Comparison of ENCODE assay signal across 8 cellular contexts in genomic region chr9:32526707-32527048, GRCh38. TPM values are rescaled to one million over a fixed set of nuclear protein-coding genes. Genes with fewer than 3 reads are reported as not detected.
DNase-seq lines count a peak whose midpoint lies in the region; ATAC-seq, FAIRE-seq and TF ChIP-seq lines count a peak whose summit lies in the region.

No MANE protein-coding gene starts in this region.

- H3K36me3 Mint-ChIP-seq in activated CD4-positive, alpha-beta T cell treated with anti-CD3 and anti-CD28 coated beads, Interleukin-2, amount 10 ng/mL, durations not matched to agents 7 days and 5 days (ENCODE audit: low read depth) = peaks cover 37% of the 10 kb centered on the region

- H3K4me3 ChIP-seq in adrenal gland (peak overlapping the region in 2 of 4 donors; percentile 69 to 72), HepG2 (replicated peaks in 1 of 3; ENCODE audit: insufficient read depth in 1 of 3, low read depth in 2 of 3, low read length in 3 of 3) (peak overlapping the region; percentile 80 to 86 (median 82)), thoracic aorta (peak overlapping the region; percentile 85)

- no peak for TF ChIP-seq EP300 in HepG2 (IDR thresholded peaks at IDR 0.05; ENCODE audit: low read depth in 2 of 2, low read length in 2 of 2)
- TF ChIP-seq EP300 in HepG2 (CRISPR knock-in tag; IDR thresholded peaks at IDR 0.05; ENCODE audit: borderline replicate concordance) = no peak

- peak overlapping the region; percentile 93 for H3K4me3 Mint-ChIP-seq in activated CD4-positive, alpha-beta T cell treated with anti-CD3 and anti-CD28 coated beads, Interleukin-2, amount 10 ng/mL, durations not matched to agents 7 days and 5 days

- H3K27me3 Mint-ChIP-seq in activated CD4-positive, alpha-beta T cell treated with anti-CD3 and anti-CD28 coated beads, Interleukin-2, amount 10 ng/mL, durations not matched to agents 7 days and 5 days = no peaks in the 10 kb centered on the region

- intact Hi-C loops in adrenal gland (cut with DNase I) (no loop called here), HepG2 (cut with micrococcal nuclease; ENCODE audit: unreplicated experiment) (loop anchor here (1.0 kb wide), 5 partner anchors 39 to 147 kb away; no protein-coding TSS in a partner anchor)

- TF ChIP-seq CTCF in adrenal gland (IDR thresholded peaks at IDR 0.05) = no peak
- no peak for TF ChIP-seq CTCF in HepG2 (CRISPR knock-in tag; IDR thresholded peaks at IDR 0.05)
- no peak for TF ChIP-seq CTCF in thoracic aorta (IDR thresholded peaks at IDR 0.05)

- no peaks in the 10 kb centered on the region for H3K27me3 ChIP-seq in adrenal gland
- no peaks in the 10 kb centered on the region; a peak in 1 of 5 replicates for H3K27me3 ChIP-seq in HepG2 (ENCODE audit: control insufficient read depth in 1 of 2, insufficient read depth in 2 of 2, low read length in 2 of 2)
- H3K27me3 ChIP-seq in thoracic aorta (replicated peaks; ENCODE audit: insufficient read depth) = no peaks in the 10 kb centered on the region

- no peak for ATAC-seq in HepG2
- ATAC-seq in thoracic aorta (ENCODE audit: insufficient number of reproducible peaks, low FRiP score, low read depth) = no peak
- no peak for ATAC-seq in HG02759 (IDR thresholded peaks at IDR 0.05; ENCODE audit: unreplicated experiment)

- in situ Hi-C loops in HepG2 (cut with HindIII; ENCODE audit: extremely low pct_ligation_motif_present, low pct_unique_long_range_greater_than_20kb) = loop anchor here (5.0 kb wide), 1 partner anchor 144 kb away; the partner anchor contains the start of gene ACO1

- H3K4me1 Mint-ChIP-seq in activated CD4-positive, alpha-beta T cell treated with anti-CD3 and anti-CD28 coated beads, Interleukin-2, amount 10 ng/mL, durations not matched to agents 7 days and 5 days = peaks cover 48% of the 10 kb centered on the region

- H3K36me3 ChIP-seq in adrenal gland (replicated peaks in 1 of 2) (no peaks in the 10 kb centered on the region), HepG2 (replicated peaks in 1 of 2; ENCODE audit: control insufficient read depth in 1 of 2, insufficient read depth in 2 of 2, low read length in 2 of 2) (no peaks in the 10 kb centered on the region), thoracic aorta (no peaks in the 10 kb centered on the region)

- H2AFZ ChIP-seq in HepG2 (ENCODE audit: low read length) = no peak overlapping the region

- no peaks in the 10 kb centered on the region for H3K9me3 ChIP-seq in adrenal gland (replicated peaks in 1 of 3)
- H3K9me3 ChIP-seq in HepG2 (ENCODE audit: low read length) = no peaks in the 10 kb centered on the region
- no peaks in the 10 kb centered on the region for H3K9me3 ChIP-seq in thoracic aorta

- FAIRE-seq in HepG2 (lab: Jason Lieb, UNC) = no peak

- H3K9me3 Mint-ChIP-seq in activated CD4-positive, alpha-beta T cell treated with anti-CD3 and anti-CD28 coated beads, Interleukin-2, amount 10 ng/mL, durations not matched to agents 7 days and 5 days = peaks cover 19% of the 10 kb centered on the region

- H3K79me2 ChIP-seq in HepG2 (ENCODE audit: insufficient read depth, low read length) = peaks cover 6% of the 10 kb centered on the region

- POLR2A ChIA-PET in activated CD4-positive, alpha-beta T cell treated with anti-CD3 and anti-CD28 coated beads, Interleukin-2, amount 10 ng/mL, durations not matched to agents 7 days and 5 days (lab: Charles Lee) = interaction anchor here (0.6 to 2.5 kb wide), 2 partner anchors 21 to 24 kb away, joined by 3 to 7 read pairs; no protein-coding TSS in a partner anchor
- POLR2A ChIA-PET in HepG2 (lab: Yijun Ruan, JAX) = interaction anchor here (1.0 to 2.8 kb wide), 12 partner anchors 16 to 498 kb away, joined by 4 to 43 read pairs (median 11); partner anchors contain the start of genes ACO1, DNAJA1, NDUFB6 and SMIM27

- no peak for TF ChIP-seq RAD21 in HepG2 (CRISPR knock-in tag; IDR thresholded peaks at IDR 0.05)

- H3K4me2 ChIP-seq in HepG2 (ENCODE audit: low read depth, low read length) = peak overlapping the region; percentile 59

- no TSS peak for BruUV-seq in HepG2 (replicated peaks; lab: Mats Ljungman, UMichigan)

- H3K9ac ChIP-seq in HepG2 (ENCODE audit: insufficient read depth, low read depth, low read length) = peak overlapping the region; percentile 76

- peak overlapping the region; percentile 96 for H3K27ac Mint-ChIP-seq in activated CD4-positive, alpha-beta T cell treated with anti-CD3 and anti-CD28 coated beads, Interleukin-2, amount 10 ng/mL, durations not matched to agents 7 days and 5 days

- no peak for DNase-seq in activated CD4-positive, alpha-beta T cell treated with anti-CD3 and anti-CD28 coated beads, Interleukin-2, amount 10 ng/mL, durations not matched to agents 7 days and 5 days
- DNase-seq in activated CD4-positive, alpha-beta T cell treated with anti-CD3 and anti-CD28 coated beads, Interleukin-2, amount 50 U/mL, for 4 hours = no peak
- DNase-seq in adrenal gland (no peak), HepG2 (ENCODE audit: low spot score) (no peak), thoracic aorta (ENCODE audit: low spot score) (no peak), mesenteric fat pad (ENCODE audit: low spot score) (no peak), dermis blood vessel endothelial cell (no peak)

- 11 to 15% (median 13%) methylated on average over 2 of the region's 2 CpGs for WGBS in adrenal gland, 4 donors
- 4% methylated on average over 2 of the region's 2 CpGs for WGBS in HepG2 (ENCODE audit: low lambda C conversion rate)

- CTCF ChIA-PET in activated CD4-positive, alpha-beta T cell treated with anti-CD3 and anti-CD28 coated beads, Interleukin-2, amount 10 ng/mL, durations not matched to agents 7 days and 5 days (lab: Charles Lee) = interaction anchor here (0.6 to 2.6 kb wide), 14 partner anchors 10 to 1101 kb away, joined by 3 to 13 read pairs (median 4); partner anchors contain the start of genes NDUFB6 and TOPORS
- CTCF ChIA-PET in HepG2 (lab: Yijun Ruan, JAX; ENCODE audit: low intra/inter-chr PET ratio, low total read pairs) = interaction anchor here (3.4 kb wide), 1 partner anchor 148 kb away, joined by 33 read pairs; no protein-coding TSS in a partner anchor

- no peaks in the 10 kb centered on the region for H4K20me1 ChIP-seq in HepG2 (ENCODE audit: insufficient read depth, low read length)

- no peak for TF ChIP-seq POLR2A in adrenal gland (IDR thresholded peaks at IDR 0.05)
- TF ChIP-seq POLR2A in HepG2 (IDR thresholded peaks at IDR 0.05; ENCODE audit: insufficient read depth in 1 of 2, low read depth in 2 of 2, low read length in 2 of 2) = no peak

- H3K4me1 ChIP-seq in adrenal gland (replicated peaks in 1 of 2) (peaks cover 5 to 20% of the 10 kb centered on the region in 2 donors), HepG2 (ENCODE audit: insufficient read depth, low read length) (peaks cover 39% of the 10 kb centered on the region), thoracic aorta (ENCODE audit: control insufficient read depth in 1 of 2, low read depth in 2 of 2) (peaks cover 24 to 32% of the 10 kb centered on the region in 2 donors)

- H3K27ac ChIP-seq in adrenal gland (peak overlapping the region in 4 of 5 donors; percentile 82 to 90 (median 87)), HepG2 (ENCODE audit: extremely low read length, insufficient read depth, low read length) (peak overlapping the region; percentile 75), thoracic aorta (peak overlapping the region; percentile 73 to 78)

RNA-seq across cellular contexts. Expression of gene RIGI, which starts 0.7 kb away (rescaled TPM):
- 10 to 100 TPM; 26.9 to 28.5 TPM for total RNA-seq in activated CD4-positive, alpha-beta T cell treated with anti-CD3 and anti-CD28 coated beads, Interleukin-2, amount 10 ng/mL, durations not matched to agents 7 days and 5 days
- total RNA-seq in adrenal gland (10 to 100 TPM in 2 of 8 donors, 1 to 10 TPM in 6; 6.3 to 13.2 (median 7.9) TPM), HepG2 (2016; rRNA removed; fragmentation: Illumina TruSeq; extraction: Trizol) (8.2 and 12.2 TPM in 2 replicates), thoracic aorta (10 to 100 TPM; 16.9 to 22.1 TPM), mesenteric fat pad (11.0 TPM), dermis blood vessel endothelial cell (30.3 TPM in 2 replicates)
- polyA plus RNA-seq in adrenal gland (10 to 100 TPM in 1 of 3 donors, 1 to 10 TPM in 2; 4.4 to 10.9 (median 4.8) TPM), HepG2 (2011; rRNA removed) (2.4 and 3.0 TPM in 2 replicates)
- 0.91 and 1.3 TPM in 2 replicates for total RNA-seq in HepG2 (2016; cell fraction: cytosol; rRNA removed; fragmentation: Illumina TruSeq; extraction: Trizol; ENCODE audit: low read depth)
- 8.1 and 11.7 TPM in 2 replicates for total RNA-seq in HepG2 (2016; cell fraction: insoluble cytoplasmic fraction; rRNA removed; fragmentation: Illumina TruSeq; extraction: Trizol)
- 2.6 and 3.2 TPM in 2 replicates for total RNA-seq in HepG2 (2016; cell fraction: membrane; rRNA removed; fragmentation: Illumina TruSeq; extraction: Trizol)
- 8.1 and 8.4 TPM in 2 replicates for total RNA-seq in HepG2 (2016; cell fraction: nucleus; rRNA removed; fragmentation: Illumina TruSeq; extraction: Trizol)
- 1.1 and 1.9 TPM in 2 replicates for polyA plus RNA-seq in HepG2 (2011; cell fraction: cytosol; rRNA removed)
- polyA plus RNA-seq in HepG2 (2011; cell fraction: nucleus; rRNA removed) = 2.3 and 3.2 TPM in 2 replicates
- polyA plus RNA-seq in HepG2 (2012) = 3.1 and 3.3 TPM in 2 replicates
- polyA plus RNA-seq in HepG2 (2016; cell fraction: cytosol; fragmentation: Illumina TruSeq; extraction: Trizol; ENCODE audit: low read depth) = 0.42 and 0.43 TPM in 2 replicates
- 5.9 and 6.7 TPM in 2 replicates for polyA plus RNA-seq in HepG2 (2016; cell fraction: insoluble cytoplasmic fraction; fragmentation: Illumina TruSeq; extraction: Trizol; ENCODE audit: low read depth)
- 0.74 and 0.97 TPM in 2 replicates for polyA plus RNA-seq in HepG2 (2016; cell fraction: membrane; fragmentation: Illumina TruSeq; extraction: Trizol; ENCODE audit: low read depth)
- polyA plus RNA-seq in HepG2 (2016; cell fraction: nucleus; fragmentation: Illumina TruSeq; extraction: Trizol; ENCODE audit: insufficient read depth, low read depth) = 5.9 and 6.0 TPM in 2 replicates
- polyA minus RNA-seq in HepG2 (2011; rRNA and poly(A)+ RNA removed; ENCODE audit: low replicate concordance) = 0.75 and 1.6 TPM in 2 replicates
- 1.9 and 2.4 TPM in 2 replicates for polyA minus RNA-seq in HepG2 (2011; cell fraction: cytosol; rRNA and poly(A)+ RNA removed)
- polyA minus RNA-seq in HepG2 (2011; cell fraction: nucleus; rRNA and poly(A)+ RNA removed) = 8.5 and 11.7 TPM in 2 replicates

RNA-seq across cellular contexts. Expression of gene SMIM27, which starts 25.4 kb away (rescaled TPM):
- 10 to 100 TPM; 17.1 to 20.0 TPM for total RNA-seq in activated CD4-positive, alpha-beta T cell treated with anti-CD3 and anti-CD28 coated beads, Interleukin-2, amount 10 ng/mL, durations not matched to agents 7 days and 5 days
- total RNA-seq in adrenal gland (10 to 100 TPM in 5 of 8 donors, 1 to 10 TPM in 3; 2.6 to 34.3 (median 18.3) TPM), HepG2 (2016; rRNA removed; fragmentation: Illumina TruSeq; extraction: Trizol) (13.3 and 17.9 TPM in 2 replicates), thoracic aorta (1 to 10 TPM; 4.1 to 4.6 TPM), mesenteric fat pad (8.1 TPM), dermis blood vessel endothelial cell (1.3 and 2.6 TPM in 2 replicates)
- polyA plus RNA-seq in adrenal gland (10 to 100 TPM; 16.4 to 17.4 (median 17.2) TPM), HepG2 (2011; rRNA removed) (19.0 and 22.5 TPM in 2 replicates)
- total RNA-seq in HepG2 (2016; cell fraction: cytosol; rRNA removed; fragmentation: Illumina TruSeq; extraction: Trizol; ENCODE audit: low read depth) = 75.6 and 99.3 TPM in 2 replicates
- total RNA-seq in HepG2 (2016; cell fraction: insoluble cytoplasmic fraction; rRNA removed; fragmentation: Illumina TruSeq; extraction: Trizol) = 15.4 and 19.6 TPM in 2 replicates
- total RNA-seq in HepG2 (2016; cell fraction: membrane; rRNA removed; fragmentation: Illumina TruSeq; extraction: Trizol) = 37.2 and 52.4 TPM in 2 replicates
- total RNA-seq in HepG2 (2016; cell fraction: nucleus; rRNA removed; fragmentation: Illumina TruSeq; extraction: Trizol) = 8.6 and 10.5 TPM in 2 replicates
- polyA plus RNA-seq in HepG2 (2011; cell fraction: cytosol; rRNA removed) = 3.6 and 3.7 TPM in 2 replicates
- 2.2 and 2.6 TPM in 2 replicates for polyA plus RNA-seq in HepG2 (2011; cell fraction: nucleus; rRNA removed)
- polyA plus RNA-seq in HepG2 (2012) = 23.4 and 24.0 TPM in 2 replicates
- polyA plus RNA-seq in HepG2 (2016; cell fraction: cytosol; fragmentation: Illumina TruSeq; extraction: Trizol; ENCODE audit: low read depth) = 83.9 and 98.8 TPM in 2 replicates
- polyA plus RNA-seq in HepG2 (2016; cell fraction: insoluble cytoplasmic fraction; fragmentation: Illumina TruSeq; extraction: Trizol; ENCODE audit: low read depth) = 14.9 and 15.5 TPM in 2 replicates
- polyA plus RNA-seq in HepG2 (2016; cell fraction: membrane; fragmentation: Illumina TruSeq; extraction: Trizol; ENCODE audit: low read depth) = 31.9 and 41.5 TPM in 2 replicates
- polyA plus RNA-seq in HepG2 (2016; cell fraction: nucleus; fragmentation: Illumina TruSeq; extraction: Trizol; ENCODE audit: insufficient read depth, low read depth) = 11.4 and 12.7 TPM in 2 replicates
- 5.2 and 6.4 TPM in 2 replicates for polyA minus RNA-seq in HepG2 (2011; rRNA and poly(A)+ RNA removed; ENCODE audit: low replicate concordance)
- 3.5 TPM in 1 of 2 replicates, not detected in the other for polyA minus RNA-seq in HepG2 (2011; cell fraction: cytosol; rRNA and poly(A)+ RNA removed)
- polyA minus RNA-seq in HepG2 (2011; cell fraction: nucleus; rRNA and poly(A)+ RNA removed) = 4.6 and 4.9 TPM in 2 replicates

RNA-seq across cellular contexts. Expression of gene TOPORS, which starts 25.7 kb away (rescaled TPM):
- 10 to 100 TPM; 12.7 to 15.1 TPM for total RNA-seq in activated CD4-positive, alpha-beta T cell treated with anti-CD3 and anti-CD28 coated beads, Interleukin-2, amount 10 ng/mL, durations not matched to agents 7 days and 5 days
- total RNA-seq in adrenal gland (10 to 100 TPM; 12.5 to 20.9 (median 15.9) TPM), HepG2 (2016; rRNA removed; fragmentation: Illumina TruSeq; extraction: Trizol) (19.6 and 28.8 TPM in 2 replicates), thoracic aorta (10 to 100 TPM; 11.8 to 30.8 TPM), mesenteric fat pad (13.2 TPM), dermis blood vessel endothelial cell (39.6 and 53.3 TPM in 2 replicates)
- polyA plus RNA-seq in adrenal gland (10 to 100 TPM in 1 of 3 donors, 1 to 10 TPM in 2; 7.6 to 24.7 (median 9.8) TPM), HepG2 (2011; rRNA removed) (6.1 and 6.8 TPM in 2 replicates)
- total RNA-seq in HepG2 (2016; cell fraction: cytosol; rRNA removed; fragmentation: Illumina TruSeq; extraction: Trizol; ENCODE audit: low read depth) = 1.3 and 1.6 TPM in 2 replicates
- total RNA-seq in HepG2 (2016; cell fraction: insoluble cytoplasmic fraction; rRNA removed; fragmentation: Illumina TruSeq; extraction: Trizol) = 19.8 and 28.1 TPM in 2 replicates
- total RNA-seq in HepG2 (2016; cell fraction: membrane; rRNA removed; fragmentation: Illumina TruSeq; extraction: Trizol) = 6.3 and 8.0 TPM in 2 replicates
- 22.5 and 24.6 TPM in 2 replicates for total RNA-seq in HepG2 (2016; cell fraction: nucleus; rRNA removed; fragmentation: Illumina TruSeq; extraction: Trizol)
- 3.0 and 5.4 TPM in 2 replicates for polyA plus RNA-seq in HepG2 (2011; cell fraction: cytosol; rRNA removed)
- polyA plus RNA-seq in HepG2 (2011; cell fraction: nucleus; rRNA removed) = 5.5 and 6.1 TPM in 2 replicates
- polyA plus RNA-seq in HepG2 (2012) = 8.8 and 9.9 TPM in 2 replicates
- 0.35 and 0.49 TPM in 2 replicates for polyA plus RNA-seq in HepG2 (2016; cell fraction: cytosol; fragmentation: Illumina TruSeq; extraction: Trizol; ENCODE audit: low read depth)
- polyA plus RNA-seq in HepG2 (2016; cell fraction: insoluble cytoplasmic fraction; fragmentation: Illumina TruSeq; extraction: Trizol; ENCODE audit: low read depth) = 15.9 and 16.9 TPM in 2 replicates
- polyA plus RNA-seq in HepG2 (2016; cell fraction: membrane; fragmentation: Illumina TruSeq; extraction: Trizol; ENCODE audit: low read depth) = 1.6 and 1.9 TPM in 2 replicates
- 12.4 and 13.5 TPM in 2 replicates for polyA plus RNA-seq in HepG2 (2016; cell fraction: nucleus; fragmentation: Illumina TruSeq; extraction: Trizol; ENCODE audit: insufficient read depth, low read depth)
- polyA minus RNA-seq in HepG2 (2011; rRNA and poly(A)+ RNA removed; ENCODE audit: low replicate concordance) = 9.1 and 14.1 TPM in 2 replicates
- polyA minus RNA-seq in HepG2 (2011; cell fraction: cytosol; rRNA and poly(A)+ RNA removed) = 8.8 and 9.0 TPM in 2 replicates
- polyA minus RNA-seq in HepG2 (2011; cell fraction: nucleus; rRNA and poly(A)+ RNA removed) = 42.9 and 51.2 TPM in 2 replicates

RNA-seq across cellular contexts. Expression of gene NDUFB6, which starts 46.3 kb away (rescaled TPM):
- 10 to 100 TPM; 35.5 to 44.9 TPM for total RNA-seq in activated CD4-positive, alpha-beta T cell treated with anti-CD3 and anti-CD28 coated beads, Interleukin-2, amount 10 ng/mL, durations not matched to agents 7 days and 5 days
- total RNA-seq in adrenal gland (10 to 100 TPM; 30.5 to 76.9 (median 54.1) TPM), HepG2 (2016; rRNA removed; fragmentation: Illumina TruSeq; extraction: Trizol) (81.9 and 106 TPM in 2 replicates), thoracic aorta (10 to 100 TPM; 20.9 to 24.1 TPM), mesenteric fat pad (41.9 TPM), dermis blood vessel endothelial cell (33.5 and 49.0 TPM in 2 replicates)
- polyA plus RNA-seq in adrenal gland (10 to 100 TPM; 23.2 to 32.4 (median 31.1) TPM), HepG2 (2011; rRNA removed) (21.5 and 31.2 TPM in 2 replicates)
- total RNA-seq in HepG2 (2016; cell fraction: cytosol; rRNA removed; fragmentation: Illumina TruSeq; extraction: Trizol; ENCODE audit: low read depth) = 16.0 and 16.3 TPM in 2 replicates
- total RNA-seq in HepG2 (2016; cell fraction: insoluble cytoplasmic fraction; rRNA removed; fragmentation: Illumina TruSeq; extraction: Trizol) = 86.2 and 119 TPM in 2 replicates
- total RNA-seq in HepG2 (2016; cell fraction: membrane; rRNA removed; fragmentation: Illumina TruSeq; extraction: Trizol) = 18.5 and 19.3 TPM in 2 replicates
- total RNA-seq in HepG2 (2016; cell fraction: nucleus; rRNA removed; fragmentation: Illumina TruSeq; extraction: Trizol) = 35.9 and 39.7 TPM in 2 replicates
- 28.6 and 29.6 TPM in 2 replicates for polyA plus RNA-seq in HepG2 (2011; cell fraction: cytosol; rRNA removed)
- polyA plus RNA-seq in HepG2 (2011; cell fraction: nucleus; rRNA removed) = 5.5 and 6.9 TPM in 2 replicates
- 27.7 and 34.6 TPM in 2 replicates for polyA plus RNA-seq in HepG2 (2012)
- polyA plus RNA-seq in HepG2 (2016; cell fraction: cytosol; fragmentation: Illumina TruSeq; extraction: Trizol; ENCODE audit: low read depth) = 18.1 and 20.1 TPM in 2 replicates
- polyA plus RNA-seq in HepG2 (2016; cell fraction: insoluble cytoplasmic fraction; fragmentation: Illumina TruSeq; extraction: Trizol; ENCODE audit: low read depth) = 93.0 and 110 TPM in 2 replicates
- polyA plus RNA-seq in HepG2 (2016; cell fraction: membrane; fragmentation: Illumina TruSeq; extraction: Trizol; ENCODE audit: low read depth) = 18.7 and 19.9 TPM in 2 replicates
- 55.5 and 57.6 TPM in 2 replicates for polyA plus RNA-seq in HepG2 (2016; cell fraction: nucleus; fragmentation: Illumina TruSeq; extraction: Trizol; ENCODE audit: insufficient read depth, low read depth)
- 16.1 and 20.8 TPM in 2 replicates for polyA minus RNA-seq in HepG2 (2011; rRNA and poly(A)+ RNA removed; ENCODE audit: low replicate concordance)
- 13.8 and 18.9 TPM in 2 replicates for polyA minus RNA-seq in HepG2 (2011; cell fraction: cytosol; rRNA and poly(A)+ RNA removed)
- 9.1 and 13.1 TPM in 2 replicates for polyA minus RNA-seq in HepG2 (2011; cell fraction: nucleus; rRNA and poly(A)+ RNA removed)
